27 cellular contexts compared by ENCODE assay signal in the genomic region with DNA sequence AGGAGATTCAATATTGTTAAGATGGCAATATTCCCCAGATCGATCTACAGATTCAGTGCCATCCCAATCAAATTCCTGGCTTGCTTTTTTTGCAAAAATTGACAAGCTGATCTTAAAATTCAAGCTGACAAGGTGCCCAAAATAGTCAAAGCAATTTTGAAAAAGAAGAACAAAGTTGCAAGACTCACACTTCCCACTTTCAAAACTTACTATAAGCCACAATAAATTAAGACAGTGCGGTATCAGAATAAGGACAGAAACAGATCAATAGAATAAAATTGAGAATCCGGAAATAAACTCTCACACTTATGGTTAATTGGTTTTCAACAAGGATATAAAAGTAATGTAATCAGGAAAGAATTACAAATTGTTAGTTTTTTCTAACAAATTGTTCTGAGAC.
"Had no signal": no experiment of that assay in that cellular context is flagged by ENCODE, and none has a peak within 500 bp of the region (broad histone marks: within the 10 kb centered on the region; RNA-seq: fewer than 3 reads in every experiment).

No MANE protein-coding gene starts in this region.

- DNase-seq: activated CD4-positive, alpha-beta T cell treated with anti-CD3 and anti-CD28 coated beads, Interleukin-2, amount 50 U/mL, for 1 hour; activated CD4-positive, CD25-positive, alpha-beta regulatory T cell treated with anti-CD3 and anti-CD28 coated beads, Interleukin-2, amount 50 U/mL, for 72 hours; activated CD8-positive, alpha-beta memory T cell treated with anti-CD3 and anti-CD28 coated beads for 24 hours; activated CD8-positive, alpha-beta memory T cell treated with anti-CD3 and anti-CD28 coated beads, Interleukin-2, amount 50 U/mL, for 48 hours; activated effector memory CD4-positive, alpha-beta T cell treated with Interleukin-2 at 50 U/mL for 16 hours; activated naive CD4-positive, alpha-beta T cell treated with anti-CD3 and anti-CD28 coated beads, Interleukin-2, amount 10 ng/mL, durations not matched to agents 7 days and 5 days; activated T-cell treated with anti-CD3 and anti-CD28 coated beads, Interleukin-2, amount 50 U/mL, for 48 hours; aorta; brain microvascular endothelial cell; central memory CD4-positive, alpha-beta T cell; effector CD8-positive, alpha-beta T cell; heart left ventricle; kidney; midbrain; nephron progenitor cell; occipital lobe; stimulated activated CD4-positive, alpha-beta T cell treated with anti-CD3 and anti-CD28 coated beads, Interleukin-12 subunit alpha, Interleukin-12 subunit beta, amount 100 ng/mL, for 4 hours; stimulated activated CD4-positive, alpha-beta T cell treated with anti-CD3 and anti-CD28 coated beads, Interleukin-1b, Interleukin-23, amount 100 ng/mL, for 48 hours; stimulated activated naive CD8-positive, alpha-beta T cell treated with anti-CD3 and anti-CD28 coated beads, Interleukin-15, Interleukin-2, amounts not matched to agents 100 U/mL and 50 U/mL, for 24 hours; substantia nigra; T1000; tibial artery had no signal

- ATAC-seq: gastroesophageal sphincter; heart left ventricle; left lobe of liver; stimulated activated naive CD8-positive, alpha-beta T cell treated with anti-CD3 and anti-CD28 coated beads, Interleukin-15, Interleukin-2, amounts not matched to agents 100 U/mL and 50 U/mL, for 24 hours had no signal

- H3K27me3 ChIP-seq: esophagus muscularis mucosa, gastroesophageal sphincter, heart left ventricle, tibial artery had no signal

- H3K36me3 ChIP-seq: brain microvascular endothelial cell, esophagus muscularis mucosa, gastroesophageal sphincter, heart left ventricle, tibial artery had no signal

- H3K4me3 ChIP-seq: coronary artery, esophagus muscularis mucosa, gastroesophageal sphincter, heart left ventricle, lung, tibial artery had no signal

- H3K27ac ChIP-seq: brain microvascular endothelial cell, coronary artery, esophagus muscularis mucosa, gastroesophageal sphincter, tibial artery had no signal

- H3K4me1 ChIP-seq: gastroesophageal sphincter, tibial artery had no signal

- FAIRE-seq: kidney had no signal
